In the genomic region with DNA sequence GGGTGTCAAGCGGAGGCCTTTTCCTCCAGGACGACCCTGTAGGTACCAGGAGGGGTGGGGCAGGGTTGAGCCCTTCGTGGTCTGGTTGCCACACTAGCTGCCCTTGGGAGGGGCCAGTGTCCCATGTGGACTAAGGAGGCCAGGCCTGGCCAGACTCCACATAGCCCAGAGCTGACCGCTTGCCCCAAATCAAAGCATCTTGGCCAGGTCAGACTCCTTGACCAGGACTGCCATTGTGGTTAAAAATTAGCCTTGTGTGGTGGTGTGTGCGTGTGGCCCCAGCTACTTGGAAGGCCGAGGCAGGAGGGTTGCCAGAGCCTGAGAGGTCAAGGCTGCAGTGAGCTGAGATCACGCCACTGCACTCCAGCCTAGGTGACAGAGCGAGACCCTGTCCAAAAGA, we compare ENCODE assay signal across 23 cellular contexts. TPM values are rescaled to one million over a fixed set of nuclear protein-coding genes. Genes with fewer than 3 reads are reported as not detected.
A peak's percentile ranks its signal among the peaks of the same experiment; 100 is the strongest.
DNase-seq lines count a peak whose midpoint lies in the region; ATAC-seq and TF ChIP-seq lines count a peak whose summit lies in the region.
"Had no signal": no experiment of that assay in that cellular context is flagged by ENCODE, and none has a peak within 500 bp of the region (broad histone marks: within the 10 kb centered on the region; RNA-seq: fewer than 3 reads in every experiment).

No MANE protein-coding gene starts in this region.

- H3K36me3 ChIP-seq in left ventricle myocardium inferior (peaks cover 79% of the 10 kb centered on the region), aorta (ENCODE audit: control insufficient read depth in 1 of 2, insufficient read depth in 2 of 2, low read length in 1 of 2) (peaks cover 7 to 9% of the 10 kb centered on the region in 2 donors)

- H3K4me1 ChIP-seq in left ventricle myocardium inferior, result peaks cover 25% of the 10 kb centered on the region
- H3K4me1 ChIP-seq in aorta (ENCODE audit: control insufficient read depth in 1 of 2, insufficient read depth in 2 of 2, low read length in 2 of 2), result no peaks in the 10 kb centered on the region
- H3K4me1 ChIP-seq: BE2C, parathyroid adenoma had no signal

- intact Hi-C loops in left ventricle myocardium inferior (cut with micrococcal nuclease), result no loop called here
- intact Hi-C loops in Right ventricle myocardium inferior (cut with DNase I), result no loop called here
- intact Hi-C loops in aorta (cut with DNase I), result loop anchor here in 1 of 2 donors (5.0 kb wide), 1 partner anchor 39 kb away; no protein-coding TSS in a partner anchor

- TF ChIP-seq CTCF in left ventricle myocardium inferior (IDR thresholded peaks at IDR 0.05; ENCODE audit: borderline replicate concordance), result no peak

- H3K4me3 ChIP-seq in left ventricle myocardium inferior (no peak overlapping the region), aorta (ENCODE audit: low read length in 2 of 2) (no peak overlapping the region)

- ATAC-seq in Right ventricle myocardium inferior, result no peak
- ATAC-seq in left lobe of liver, result peak; percentile 56
- ATAC-seq in aorta (ENCODE audit: low FRiP score), result peak; percentile 43
- ATAC-seq: activated naive CD8-positive, alpha-beta T cell treated with anti-CD3 and anti-CD28 coated beads, Interleukin-2, amount 50 U/mL, for 24 hours; effector memory CD8-positive, alpha-beta T cell; stimulated activated memory B cell treated with anti-CD40 and anti-IgM and Interleukin-4, amounts not matched to agents 10 μg/mL and 1 μg/mL and 100 μg/mL, for 72 hours had no signal

- H3K9me3 ChIP-seq in left ventricle myocardium inferior (replicated peaks), result no peaks in the 10 kb centered on the region
- no peaks in the 10 kb centered on the region for H3K9me3 ChIP-seq in aorta (ENCODE audit: control insufficient read depth, low read length)
- H3K9me3 ChIP-seq: BE2C, SK-N-SH had no signal

- H3K27me3 ChIP-seq in left ventricle myocardium inferior (ENCODE audit: low read depth), result no peaks in the 10 kb centered on the region
- no peaks in the 10 kb centered on the region for H3K27me3 ChIP-seq in aorta (ENCODE audit: control insufficient read depth in 1 of 2, insufficient read depth in 2 of 2, low read length in 1 of 2)
- H3K27me3 ChIP-seq: BE2C had no signal

- no peak for DNase-seq in left ventricle myocardium inferior
- DNase-seq in Right ventricle myocardium inferior (ENCODE audit: missing footprints), result no peak
- peak; percentile 94 for DNase-seq in left lobe of liver (ENCODE audit: low spot score)
- peak; percentile 68 for DNase-seq in renal cortical epithelial cell (ENCODE audit: low read depth)
- DNase-seq in aorta, result no peak
- DNase-seq in activated CD4-positive, alpha-beta T cell treated with anti-CD3 and anti-CD28 coated beads, Interleukin-2, amount 50 U/mL, for 4 hours, result no peak
- no peak for DNase-seq in DMS53 treated with DMSO at 0.1 percent for 48 hours (lab: John Stamatoyannopoulos, UW; ENCODE audit: unreplicated experiment)
- no peak for DNase-seq in D341Med (ENCODE audit: low spot score)
- DNase-seq: activated CD4-positive, alpha-beta T cell treated with anti-CD3 and anti-CD28 coated beads, Interleukin-2, amount 50 U/mL, for 48 hours; activated naive CD4-positive, alpha-beta T cell; activated naive CD8-positive, alpha-beta T cell treated with anti-CD3 and anti-CD28 coated beads, Interleukin-2, amount 50 U/mL, for 24 hours; CD8-positive, alpha-beta memory T cell; central memory CD4-positive, alpha-beta T cell; cortex of kidney; effector memory CD8-positive, alpha-beta T cell; GOT3; mesenchymal stem cell; NCI-H1048; NCI-H510A; SK-N-SH had no signal

- H3K27ac ChIP-seq in left ventricle myocardium inferior (replicated peaks), result peak overlapping the region; percentile 76
- no peak overlapping the region for H3K27ac ChIP-seq in aorta (ENCODE audit: low read depth in 1 of 2, low read length in 2 of 2)
- H3K27ac ChIP-seq: parathyroid adenoma had no signal

- WGBS in aorta, 2 donors, result 84 to 86% methylated on average over 8 of the region's 8 CpGs

RNA-seq across cellular contexts. Expression of a gene that starts 24.8 kb away (rescaled TPM):
- 381 TPM for total RNA-seq in left ventricle myocardium inferior
- total RNA-seq in Right ventricle myocardium inferior, result 382 TPM
- 1,121 TPM for total RNA-seq in left lobe of liver
- total RNA-seq in renal cortical epithelial cell, result 18.7 and 23.4 TPM in 2 replicates
- 100 to 1,000 TPM; 114 to 134 TPM for total RNA-seq in aorta
- polyA plus RNA-seq in aorta, result 100 to 1,000 TPM in 1 of 2 donors, 10 to 100 TPM in 1; 91.2 to 135 TPM

RNA-seq across cellular contexts. Expression of a gene that starts 50.5 kb away (rescaled TPM):
- total RNA-seq in left ventricle myocardium inferior (26.2 TPM), Right ventricle myocardium inferior (26.2 TPM), left lobe of liver (19.3 TPM), renal cortical epithelial cell (42.5 and 46.4 TPM in 2 replicates), aorta (10 to 100 TPM; 36.4 to 44.4 TPM)
- polyA plus RNA-seq in aorta, result 10 to 100 TPM; 21.3 to 25.4 TPM

Comparison
In these comparisons a context has a peak if more than half of its experiments do, and no peak if none do; other contexts are left out.
1. DNase-seq: peak in left lobe of liver (single experiment) and renal cortical epithelial cell (single experiment); none in left ventricle myocardium inferior (single experiment), Right ventricle myocardium inferior (single experiment), aorta (0 of 2), activated CD4-positive, alpha-beta T cell treated with anti-CD3 and anti-CD28 coated beads, Interleukin-2, amount 50 U/mL, for 4 hours (0 of 2), DMS53 treated with DMSO at 0.1 percent for 48 hours (single experiment) and D341Med (single experiment).